Comparison of ENCODE assay signal across 8 cellular contexts in the genomic region with DNA sequence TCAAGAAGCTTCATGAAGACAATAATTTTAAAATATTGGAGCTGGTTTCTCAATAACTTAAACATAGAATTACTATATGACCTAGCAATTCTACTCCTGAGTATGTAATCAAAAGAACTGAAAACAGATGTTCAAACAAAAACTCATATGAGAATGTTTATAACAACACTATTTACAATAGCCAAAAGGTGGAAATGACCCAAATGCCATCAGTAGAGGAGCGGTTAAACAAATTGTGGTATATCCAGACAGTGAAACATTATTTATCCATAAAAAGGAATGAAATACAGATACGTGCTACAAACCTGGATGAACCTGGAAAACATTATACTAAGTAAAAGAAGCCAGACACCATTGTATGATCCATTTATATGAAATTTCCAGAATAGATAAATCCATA.
"Had no signal": no experiment of that assay in that cellular context is flagged by ENCODE, and none has a peak within 500 bp of the region (broad histone marks: within the 10 kb centered on the region; RNA-seq: fewer than 3 reads in every experiment).

No MANE protein-coding gene starts in this region.

- H3K4me1 ChIP-seq: HAP-1 had no signal

- ATAC-seq: HCT116, HepG2 had no signal

- H3K27ac ChIP-seq: GM23248, HL-60 had no signal

- H3K4me3 Mint-ChIP-seq: HFFc6 had no signal

- H3K27ac Mint-ChIP-seq: HFFc6 had no signal

- DNase-seq: GM23248, GOT3, H7, HFFc6 had no signal

- H3K9ac ChIP-seq: GM23248 had no signal

- H3K36me3 ChIP-seq: HAP-1 had no signal

- H3K9me3 Mint-ChIP-seq: HFFc6 had no signal

- H2AFZ ChIP-seq: GM23248 had no signal

- H3K4me3 ChIP-seq: GM23248, HAP-1 had no signal

- H3K9me3 ChIP-seq: HAP-1 had no signal
